6 cellular contexts compared by ENCODE assay signal in the genomic region with DNA sequence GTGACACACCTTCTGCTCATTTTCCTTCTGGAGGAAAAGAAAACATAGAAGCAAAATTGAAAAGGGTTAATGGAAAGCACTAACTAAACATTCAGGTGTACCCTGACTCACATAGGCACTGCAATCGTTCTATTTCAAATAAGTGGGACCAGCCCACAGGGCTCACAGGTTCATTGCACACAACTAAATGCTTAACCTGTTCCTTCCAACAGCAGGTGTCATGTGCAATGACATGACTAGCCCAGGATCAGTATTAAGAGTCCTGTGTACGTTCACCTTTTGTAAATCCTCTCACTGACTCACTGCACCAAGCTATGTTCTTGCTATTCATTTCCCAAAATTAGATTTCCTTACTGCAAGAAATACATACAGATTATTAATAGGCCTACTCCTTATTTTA.
"Had no signal": no experiment of that assay in that cellular context is flagged by ENCODE, and none has a peak within 500 bp of the region (broad histone marks: within the 10 kb centered on the region; RNA-seq: fewer than 3 reads in every experiment).

No MANE protein-coding gene starts in this region.

- DNase-seq: GOT3, H7, KBM-7 had no signal

- H3K4me3 Mint-ChIP-seq: IgD-negative memory B cell had no signal

- H3K9me3 ChIP-seq: HAP-1 had no signal

- H3K4me3 ChIP-seq: HAP-1 had no signal

- H3K36me3 ChIP-seq: HAP-1 had no signal

- H3K4me1 ChIP-seq: HAP-1 had no signal

- H3K27me3 Mint-ChIP-seq: IgD-negative memory B cell had no signal

- ATAC-seq: HCT116 had no signal
